Comparison of ENCODE assay signal across 9 cellular contexts in the genomic region with DNA sequence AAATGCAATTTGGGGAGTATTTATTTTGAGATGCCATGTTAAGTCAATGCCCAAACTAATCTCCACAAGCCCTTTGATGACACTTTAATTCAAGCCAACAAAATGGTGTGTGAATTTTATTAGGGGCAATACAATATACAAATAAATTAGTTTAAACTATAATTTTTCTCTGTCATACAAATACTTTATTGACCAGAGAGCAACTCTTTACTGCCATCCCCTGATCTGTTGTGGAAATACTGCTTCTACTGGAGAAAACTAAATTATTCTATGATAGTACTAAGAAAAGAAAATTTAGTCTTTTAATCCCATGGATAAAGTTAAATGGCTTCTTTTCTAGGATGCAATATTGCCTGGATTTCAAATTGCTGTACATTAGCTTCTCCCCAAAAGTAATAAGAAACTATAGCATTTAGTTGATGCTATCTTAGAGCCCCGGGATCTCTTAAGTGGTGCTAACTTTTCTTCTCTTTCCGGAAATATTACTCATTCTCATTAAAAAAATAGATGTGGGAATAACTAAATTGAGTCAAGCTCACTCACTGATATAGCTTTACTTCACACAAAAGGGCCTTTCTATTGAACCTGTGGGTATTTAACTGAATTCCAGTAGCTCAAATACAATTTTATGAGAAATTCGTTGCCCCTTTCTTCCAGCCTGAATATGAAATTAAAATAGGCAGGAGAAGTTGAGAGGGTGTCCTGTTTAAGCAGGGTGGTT. TPM values are rescaled to one million over a fixed set of nuclear protein-coding genes. Genes with fewer than 3 reads are reported as not detected.
DNase-seq lines count a peak whose midpoint lies in the region; ATAC-seq and TF ChIP-seq lines count a peak whose summit lies in the region.
"Had no signal": no experiment of that assay in that cellular context is flagged by ENCODE, and none has a peak within 500 bp of the region (broad histone marks: within the 10 kb centered on the region; RNA-seq: fewer than 3 reads in every experiment).

No MANE protein-coding gene starts in this region.

- H3K9ac ChIP-seq in parathyroid adenoma: no peak overlapping the region

- intact Hi-C loops in dorsolateral prefrontal cortex (cut with DNase I): loop anchor here (2.0 to 10.0 kb wide), 6 partner anchors 47 to 233 kb away; a partner anchor contains a TSS

- H3K4me3 ChIP-seq in dorsolateral prefrontal cortex: no peak overlapping the region
- H3K4me3 ChIP-seq in parathyroid adenoma (ENCODE audit: low read depth, low read length): no peak overlapping the region

- H3K27me3 ChIP-seq in dorsolateral prefrontal cortex: no peaks in the 10 kb centered on the region
- H3K27me3 ChIP-seq in parathyroid adenoma (ENCODE audit: control insufficient read depth, insufficient read depth, low read length): no peaks in the 10 kb centered on the region

- H2AFZ ChIP-seq in parathyroid adenoma: no peak overlapping the region

- no peak for ATAC-seq in HG02571 (IDR thresholded peaks at IDR 0.05; ENCODE audit: unreplicated experiment)

- no peaks in the 10 kb centered on the region for H3K9me3 ChIP-seq in parathyroid adenoma (ENCODE audit: control insufficient read depth, low read length)

- H3K36me3 ChIP-seq in parathyroid adenoma (ENCODE audit: control insufficient read depth, insufficient read depth, low read length): no peaks in the 10 kb centered on the region

- H3K27ac ChIP-seq in dorsolateral prefrontal cortex (no peak overlapping the region), parathyroid adenoma (no peak overlapping the region)
- H3K27ac ChIP-seq: epithelial cell of prostate had no signal

- peak in 55 of 56 donors; percentile 31 to 79 (median 65) for TF ChIP-seq CTCF in dorsolateral prefrontal cortex (IDR thresholded peaks at IDR 0.05 in 54 of 56, conservative IDR thresholded peaks at IDR 0.05 in 2 of 56; ENCODE audit: low read depth in 1 of 56, partially characterized antibody in 56 of 56)
- TF ChIP-seq CTCF in parathyroid adenoma (IDR thresholded peaks at IDR 0.05): peak; percentile 27

- DNase-seq in NCI-H2029 treated with DMSO at 0.1 percent for 48 hours (lab: John Stamatoyannopoulos, UW): peak; percentile 27
- no peak for DNase-seq in NCI-H2029 (lab: John Stamatoyannopoulos, UW)
- DNase-seq in NCI-H82 treated with DMSO at 0.1 percent for 48 hours (lab: John Stamatoyannopoulos, UW; ENCODE audit: unreplicated experiment): peak; percentile 15
- DNase-seq in dorsolateral prefrontal cortex: no peak
- DNase-seq in activated CD4-positive, alpha-beta T cell treated with anti-CD3 and anti-CD28 coated beads, Interleukin-2, amount 50 U/mL, for 4 hours: no peak
- no peak for DNase-seq in glomerular visceral epithelial cell (ENCODE audit: extremely low spot score)

- no peaks in the 10 kb centered on the region for H3K79me2 ChIP-seq in parathyroid adenoma

- no peaks in the 10 kb centered on the region for H3K4me1 ChIP-seq in parathyroid adenoma

- no peak overlapping the region for H3K4me2 ChIP-seq in parathyroid adenoma (ENCODE audit: low read length)

RNA-seq across cellular contexts. Expression of a gene that starts 49.2 kb away (rescaled TPM):
- total RNA-seq in dorsolateral prefrontal cortex: 10 to 100 TPM in 15 of 120 experiments, 1 to 10 TPM in 105; 2.8 to 12.6 (median 8.1) TPM

RNA-seq across cellular contexts. Expression of a gene that starts 58.7 kb away (rescaled TPM):
- 100 to 1,000 TPM in 1 of 120 experiments, 10 to 100 TPM in 119; 16.1 to 118 (median 41.8) TPM for total RNA-seq in dorsolateral prefrontal cortex

Comparison
In these comparisons a context has a peak if more than half of its experiments do, and no peak if none do; other contexts are left out.
1. DNase-seq: peak in NCI-H2029 treated with DMSO at 0.1 percent for 48 hours (single experiment) and NCI-H82 treated with DMSO at 0.1 percent for 48 hours (single experiment); none in NCI-H2029 (single experiment), dorsolateral prefrontal cortex (0 of 10), activated CD4-positive, alpha-beta T cell treated with anti-CD3 and anti-CD28 coated beads, Interleukin-2, amount 50 U/mL, for 4 hours (0 of 2) and glomerular visceral epithelial cell (single experiment).